In genomic region chr9:37632479-37632878, GRCh38 we compare ENCODE assay signal across 26 cellular contexts. TPM values are rescaled to one million over a fixed set of nuclear protein-coding genes. Genes with fewer than 3 reads are reported as not detected.
"Had no signal": no experiment of that assay in that cellular context is flagged by ENCODE, and none has a peak within 500 bp of the region (broad histone marks: within the 10 kb centered on the region; RNA-seq: fewer than 3 reads in every experiment).

No MANE protein-coding gene starts in this region.

- H2AFZ ChIP-seq: hepatocyte had no signal

- H3K27me3 ChIP-seq: testis had no signal

- H3K36me3 ChIP-seq: neutrophil, tibial nerve, upper lobe of right lung had no signal

- H3K4me3 ChIP-seq: coronary artery, hepatocyte, lung, skin epidermis, testis, tibial nerve, upper lobe of right lung had no signal

- H3K4me2 ChIP-seq: hepatocyte had no signal

- H3K27ac ChIP-seq: coronary artery, hepatocyte, neutrophil, skin epidermis, testis, tibial nerve, upper lobe of right lung had no signal

- DNase-seq: effector CD4-positive, alpha-beta T cell; endodermal cell; foreskin melanocyte; head of caudate nucleus; kidney; left colon; left ventricle myocardium superior; mesenchymal stem cell; naive B cell; nephron progenitor cell; stimulated activated CD4-positive, alpha-beta T cell treated with anti-CD3 and anti-CD28 coated beads, Interleukin-2, amount 100 ng/mL, for 24 hours; stimulated activated CD4-positive, alpha-beta T cell treated with anti-CD3 and anti-CD28 coated beads, Interleukin-4, amount 100 ng/mL, for 4 hours; stimulated activated naive B cell treated with anti-CD40 and anti-IgM and Interleukin-4, amounts not matched to agents 10 μg/mL and 1 μg/mL and 100 μg/mL, for 72 hours; stimulated activated naive CD8-positive, alpha-beta T cell treated with anti-CD3 and anti-CD28 coated beads, Interleukin-15, amount 100 ng/mL, for 72 hours; testis; upper lobe of right lung had no signal

- H3K4me1 ChIP-seq: testis, tibial nerve, upper lobe of right lung had no signal

- H3K9me3 ChIP-seq: neutrophil, testis, tibial nerve, upper lobe of right lung had no signal

RNA-seq across cellular contexts. Expression of gene FRMPD1, which starts 18.3 kb away (rescaled TPM):
- total RNA-seq: dermis microvascular lymphatic vessel endothelial cell, endothelial cell of umbilical vein, osteoblast, pulmonary artery endothelial cell, upper lobe of right lung had no signal
- polyA plus RNA-seq: endothelial cell of umbilical vein had no signal
